Comparison of ENCODE assay signal across 2 cellular contexts in the genomic region with DNA sequence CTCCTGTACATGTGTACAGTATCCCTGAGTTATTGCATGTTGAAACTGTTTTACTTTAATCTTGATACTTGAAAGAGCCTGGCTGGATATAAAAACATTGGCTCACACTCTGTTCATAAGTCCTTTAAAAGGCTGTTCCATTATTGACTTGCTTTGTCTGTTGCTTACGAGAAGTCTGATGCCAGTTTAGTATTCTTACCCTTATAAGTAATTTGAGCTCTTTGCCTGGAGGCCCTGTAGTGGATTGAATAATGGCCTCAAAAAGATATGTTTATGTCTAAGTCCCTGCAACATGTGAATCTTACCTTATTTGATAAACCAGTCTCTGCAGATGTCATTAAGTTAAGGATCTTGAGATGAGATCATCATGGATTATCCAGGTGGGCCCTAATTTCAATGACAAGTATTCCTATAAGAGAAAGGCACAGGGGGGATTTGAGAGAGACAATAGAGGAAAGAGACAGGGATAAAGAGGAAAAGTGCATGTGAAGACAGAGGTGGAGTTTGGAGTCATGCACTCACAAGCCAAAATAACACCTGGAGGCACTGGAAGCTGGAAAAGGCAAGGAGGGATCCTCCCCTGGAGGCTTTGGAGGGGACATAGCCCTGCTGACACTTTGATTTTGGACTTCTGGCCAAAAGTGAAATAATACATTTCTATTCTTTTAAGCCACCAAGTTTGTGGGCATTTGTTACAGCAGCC.
TF ChIP-seq lines count a peak whose summit lies in the region.

No MANE protein-coding gene starts in this region.

TF ChIP-seq in HEK293, 187 proteins besides CTCF, POLR2A, EP300 and RAD21 (continued from another document):
- TF ChIP-seq, protein P1, sequence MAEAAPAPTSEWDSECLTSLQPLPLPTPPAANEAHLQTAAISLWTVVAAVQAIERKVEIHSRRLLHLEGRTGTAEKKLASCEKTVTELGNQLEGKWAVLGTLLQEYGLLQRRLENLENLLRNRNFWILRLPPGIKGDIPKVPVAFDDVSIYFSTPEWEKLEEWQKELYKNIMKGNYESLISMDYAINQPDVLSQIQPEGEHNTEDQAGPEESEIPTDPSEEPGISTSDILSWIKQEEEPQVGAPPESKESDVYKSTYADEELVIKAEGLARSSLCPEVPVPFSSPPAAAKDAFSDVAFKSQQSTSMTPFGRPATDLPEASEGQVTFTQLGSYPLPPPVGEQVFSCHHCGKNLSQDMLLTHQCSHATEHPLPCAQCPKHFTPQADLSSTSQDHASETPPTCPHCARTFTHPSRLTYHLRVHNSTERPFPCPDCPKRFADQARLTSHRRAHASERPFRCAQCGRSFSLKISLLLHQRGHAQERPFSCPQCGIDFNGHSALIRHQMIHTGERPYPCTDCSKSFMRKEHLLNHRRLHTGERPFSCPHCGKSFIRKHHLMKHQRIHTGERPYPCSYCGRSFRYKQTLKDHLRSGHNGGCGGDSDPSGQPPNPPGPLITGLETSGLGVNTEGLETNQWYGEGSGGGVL (tag by site-specific recombination; IDR thresholded peaks at IDR 0.05): no peak
- no peak for TF ChIP-seq ZNF37A (tag by site-specific recombination; IDR thresholded peaks at IDR 0.05)

TF ChIP-seq in WTC11, 78 proteins besides CTCF, POLR2A, EP300 and RAD21 (continued from another document):
- TF ChIP-seq, protein P2, sequence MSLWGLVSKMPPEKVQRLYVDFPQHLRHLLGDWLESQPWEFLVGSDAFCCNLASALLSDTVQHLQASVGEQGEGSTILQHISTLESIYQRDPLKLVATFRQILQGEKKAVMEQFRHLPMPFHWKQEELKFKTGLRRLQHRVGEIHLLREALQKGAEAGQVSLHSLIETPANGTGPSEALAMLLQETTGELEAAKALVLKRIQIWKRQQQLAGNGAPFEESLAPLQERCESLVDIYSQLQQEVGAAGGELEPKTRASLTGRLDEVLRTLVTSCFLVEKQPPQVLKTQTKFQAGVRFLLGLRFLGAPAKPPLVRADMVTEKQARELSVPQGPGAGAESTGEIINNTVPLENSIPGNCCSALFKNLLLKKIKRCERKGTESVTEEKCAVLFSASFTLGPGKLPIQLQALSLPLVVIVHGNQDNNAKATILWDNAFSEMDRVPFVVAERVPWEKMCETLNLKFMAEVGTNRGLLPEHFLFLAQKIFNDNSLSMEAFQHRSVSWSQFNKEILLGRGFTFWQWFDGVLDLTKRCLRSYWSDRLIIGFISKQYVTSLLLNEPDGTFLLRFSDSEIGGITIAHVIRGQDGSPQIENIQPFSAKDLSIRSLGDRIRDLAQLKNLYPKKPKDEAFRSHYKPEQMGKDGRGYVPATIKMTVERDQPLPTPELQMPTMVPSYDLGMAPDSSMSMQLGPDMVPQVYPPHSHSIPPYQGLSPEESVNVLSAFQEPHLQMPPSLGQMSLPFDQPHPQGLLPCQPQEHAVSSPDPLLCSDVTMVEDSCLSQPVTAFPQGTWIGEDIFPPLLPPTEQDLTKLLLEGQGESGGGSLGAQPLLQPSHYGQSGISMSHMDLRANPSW (CRISPR knock-in tag; conservative IDR thresholded peaks at IDR 0.05; ENCODE audit: low read depth): no peak
- TF ChIP-seq, protein P3, sequence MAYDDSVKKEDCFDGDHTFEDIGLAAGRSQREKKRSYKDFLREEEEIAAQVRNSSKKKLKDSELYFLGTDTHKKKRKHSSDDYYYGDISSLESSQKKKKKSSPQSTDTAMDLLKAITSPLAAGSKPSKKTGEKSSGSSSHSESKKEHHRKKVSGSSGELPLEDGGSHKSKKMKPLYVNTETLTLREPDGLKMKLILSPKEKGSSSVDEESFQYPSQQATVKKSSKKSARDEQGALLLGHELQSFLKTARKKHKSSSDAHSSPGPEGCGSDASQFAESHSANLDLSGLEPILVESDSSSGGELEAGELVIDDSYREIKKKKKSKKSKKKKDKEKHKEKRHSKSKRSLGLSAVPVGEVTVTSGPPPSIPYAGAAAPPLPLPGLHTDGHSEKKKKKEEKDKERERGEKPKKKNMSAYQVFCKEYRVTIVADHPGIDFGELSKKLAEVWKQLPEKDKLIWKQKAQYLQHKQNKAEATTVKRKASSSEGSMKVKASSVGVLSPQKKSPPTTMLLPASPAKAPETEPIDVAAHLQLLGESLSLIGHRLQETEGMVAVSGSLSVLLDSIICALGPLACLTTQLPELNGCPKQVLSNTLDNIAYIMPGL (CRISPR knock-in tag; IDR thresholded peaks at IDR 0.05): no peak
- TF ChIP-seq, protein P4, sequence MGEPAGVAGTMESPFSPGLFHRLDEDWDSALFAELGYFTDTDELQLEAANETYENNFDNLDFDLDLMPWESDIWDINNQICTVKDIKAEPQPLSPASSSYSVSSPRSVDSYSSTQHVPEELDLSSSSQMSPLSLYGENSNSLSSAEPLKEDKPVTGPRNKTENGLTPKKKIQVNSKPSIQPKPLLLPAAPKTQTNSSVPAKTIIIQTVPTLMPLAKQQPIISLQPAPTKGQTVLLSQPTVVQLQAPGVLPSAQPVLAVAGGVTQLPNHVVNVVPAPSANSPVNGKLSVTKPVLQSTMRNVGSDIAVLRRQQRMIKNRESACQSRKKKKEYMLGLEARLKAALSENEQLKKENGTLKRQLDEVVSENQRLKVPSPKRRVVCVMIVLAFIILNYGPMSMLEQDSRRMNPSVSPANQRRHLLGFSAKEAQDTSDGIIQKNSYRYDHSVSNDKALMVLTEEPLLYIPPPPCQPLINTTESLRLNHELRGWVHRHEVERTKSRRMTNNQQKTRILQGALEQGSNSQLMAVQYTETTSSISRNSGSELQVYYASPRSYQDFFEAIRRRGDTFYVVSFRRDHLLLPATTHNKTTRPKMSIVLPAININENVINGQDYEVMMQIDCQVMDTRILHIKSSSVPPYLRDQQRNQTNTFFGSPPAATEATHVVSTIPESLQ (CRISPR knock-in tag; IDR thresholded peaks at IDR 0.05): no peak
- TF ChIP-seq NR2C2 (CRISPR knock-in tag; IDR thresholded peaks at IDR 0.05): no peak
- no peak for TF ChIP-seq ELF4 (CRISPR knock-in tag; IDR thresholded peaks at IDR 0.05; ENCODE audit: low read depth)
- no peak for TF ChIP-seq FOXP1 (CRISPR knock-in tag; IDR thresholded peaks at IDR 0.05; ENCODE audit: borderline replicate concordance)
TF ChIP-seq in WTC11: peak in this region for 0.
